In genomic region chr19:17405250-17406038, GRCh38 we compare ENCODE assay signal across 8 cellular contexts. TPM values are rescaled to one million over a fixed set of nuclear protein-coding genes. Genes with fewer than 3 reads are reported as not detected.
DNase-seq lines count a peak whose midpoint lies in the region; ATAC-seq and TF ChIP-seq lines count a peak whose summit lies in the region.

Gene BST2, minus strand, starts transcription at chr19:17405630. Its CDS starts 55 bp downstream, at chr19:17405575.

- H3K27me3 ChIP-seq in suprapubic skin: no peaks in the 10 kb centered on the region

- no peak for TF ChIP-seq EP300 in suprapubic skin (IDR thresholded peaks at IDR 0.05)

- H3K9ac ChIP-seq in ES-I3 (ENCODE audit: low read depth, low read length): peak within 1 kb of the TSS; percentile 93

- H3K9me3 Mint-ChIP-seq in IgD-negative memory B cell (no peaks in the 10 kb centered on the region), WTC11 (no peaks in the 10 kb centered on the region), memory B cell (no peaks in the 10 kb centered on the region)

- no peak for DNase-seq in WTC11 (ENCODE audit: low spot score)
- DNase-seq in effector CD4-positive, alpha-beta T cell: peak; percentile 53
- DNase-seq in memory B cell (ENCODE audit: low spot score in 2 of 2): no peak
- DNase-seq in suprapubic skin (ENCODE audit: low spot score in 2 of 2): no peak
- no peak for DNase-seq in GM03348 (ENCODE audit: low spot score)

- peak within 1 kb of the TSS; percentile 77 to 99 (median 93) for H3K27ac Mint-ChIP-seq in IgD-negative memory B cell
- H3K27ac Mint-ChIP-seq in WTC11: peak within 1 kb of the TSS; percentile 87
- H3K27ac Mint-ChIP-seq in memory B cell: peak within 1 kb of the TSS; percentile 73

- peaks cover 19% of the 10 kb centered on the region for H3K4me1 ChIP-seq in ES-I3 (ENCODE audit: insufficient read depth, low read length)
- H3K4me1 ChIP-seq in suprapubic skin: peaks cover 19% of the 10 kb centered on the region

- no peaks in the 10 kb centered on the region for H3K36me3 Mint-ChIP-seq in IgD-negative memory B cell
- 0 out of 2 replicates have a peak, but pooled peaks cover 3% of the 10 kb centered on the region for H3K36me3 Mint-ChIP-seq in WTC11
- H3K36me3 Mint-ChIP-seq in memory B cell: peaks cover 8% of the 10 kb centered on the region

- H3K27me3 Mint-ChIP-seq in IgD-negative memory B cell (no peaks in the 10 kb centered on the region), WTC11 (ENCODE audit: low read depth) (no peaks in the 10 kb centered on the region), memory B cell (no peaks in the 10 kb centered on the region)

- H3K27ac ChIP-seq in suprapubic skin: peak within 1 kb of the TSS; percentile 67

- ATAC-seq in GM21528 (IDR thresholded peaks at IDR 0.05; ENCODE audit: low FRiP score, unreplicated experiment) (peak; percentile 74), WTC11 (peak; percentile 44), memory B cell (ENCODE audit: low read depth) (peak; percentile 91)

- POLR2A ChIA-PET in WTC11 (lab: Charles Lee): interaction anchor here (0.9 to 2.2 kb wide), 3 partner anchors 11 to 100 kb away, joined by 3 to 11 read pairs (median 5); partner anchors contain the start of genes MRPL34 and MVB12A

- H3K4me1 Mint-ChIP-seq in IgD-negative memory B cell (peaks cover 22 to 24% (median 23%) of the 10 kb centered on the region in 3 donors), WTC11 (peaks cover 32% of the 10 kb centered on the region), memory B cell (peaks cover 25% of the 10 kb centered on the region)

- TF ChIP-seq POLR2A in suprapubic skin (IDR thresholded peaks at IDR 0.05): no peak

- H3K9me3 ChIP-seq in ES-I3 (ENCODE audit: control insufficient read depth, insufficient read depth, low read length): no peaks in the 10 kb centered on the region
- H3K9me3 ChIP-seq in suprapubic skin: no peaks in the 10 kb centered on the region

- no peaks in the 10 kb centered on the region for H3K36me3 ChIP-seq in ES-I3 (ENCODE audit: insufficient read depth, low read length)
- H3K36me3 ChIP-seq in suprapubic skin: no peaks in the 10 kb centered on the region

- CTCF ChIA-PET in WTC11 (lab: Charles Lee): interaction anchor here (0.6 to 1.4 kb wide), 9 partner anchors 10 to 157 kb away, joined by 3 to 6 read pairs (median 3); partner anchors contain the start of gene MVB12A

- peak within 1 kb of the TSS; percentile 42 for H3K4me3 ChIP-seq in suprapubic skin

- 53% methylated on average over 10 of the region's 18 CpGs for WGBS in suprapubic skin

- TF ChIP-seq CTCF in WTC11 (IDR thresholded peaks at IDR 0.05) (no peak), suprapubic skin (IDR thresholded peaks at IDR 0.05) (no peak)

- H3K4me3 Mint-ChIP-seq in IgD-negative memory B cell (peak within 1 kb of the TSS; percentile 92 to 99 (median 93)), WTC11 (peak within 1 kb of the TSS; percentile 74), memory B cell (peak within 1 kb of the TSS; percentile 97)

TF ChIP-seq in WTC11, 78 proteins besides CTCF, POLR2A, EP300 and RAD21:
- TF ChIP-seq NR2C2 (CRISPR knock-in tag; IDR thresholded peaks at IDR 0.05): no peak
- TF ChIP-seq RELA (CRISPR knock-in tag; IDR thresholded peaks at IDR 0.05; ENCODE audit: borderline replicate concordance): no peak
- TF ChIP-seq ZNF219 (CRISPR knock-in tag; IDR thresholded peaks at IDR 0.05; ENCODE audit: borderline replicate concordance): no peak
- TF ChIP-seq NFYB (CRISPR knock-in tag; conservative IDR thresholded peaks at IDR 0.05; ENCODE audit: low read depth): peak; percentile 36; the same call in 1 of the 2 replicates
- peak; percentile 60 for TF ChIP-seq GABPB1 (CRISPR knock-in tag; IDR thresholded peaks at IDR 0.05)
- peak; percentile 48; the same call in 1 of the 2 replicates for TF ChIP-seq MAX (CRISPR knock-in tag; IDR thresholded peaks at IDR 0.05)

RNA-seq across cellular contexts. Expression of gene BST2, which starts in this region (rescaled TPM):
- 162 TPM for polyA plus RNA-seq in IgD-negative memory B cell
- total RNA-seq in WTC11 (2021): 22.8 to 67.7 TPM (median 61.1 TPM) in 3 replicates
- 10 to 100 TPM in 2 of 4 donors, 1 to 10 TPM in 2; 6.6 to 19.7 (median 10.5) TPM for total RNA-seq in suprapubic skin
